ENCODE assay signal across 27 cellular contexts in the genomic region with DNA sequence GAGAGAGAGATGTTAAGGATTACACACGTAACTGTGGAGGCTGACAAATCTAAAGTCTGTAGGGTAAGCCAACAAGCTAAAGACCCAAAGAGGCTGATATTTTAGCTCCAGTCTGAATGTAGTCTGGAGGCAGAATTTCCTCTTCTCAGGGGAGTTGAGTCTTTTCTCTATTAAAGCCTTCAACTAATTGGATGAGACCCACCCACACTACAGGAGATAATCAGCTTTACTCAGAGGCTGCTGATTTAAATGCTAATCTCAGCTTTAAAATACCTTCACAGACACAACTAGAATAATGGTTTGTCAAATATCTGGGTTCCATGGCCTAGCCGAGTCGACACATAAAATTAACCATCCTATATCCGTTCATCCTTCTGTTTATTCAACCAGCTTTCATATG.
"Had no signal": no experiment of that assay in that cellular context is flagged by ENCODE, and none has a peak within 500 bp of the region (broad histone marks: within the 10 kb centered on the region; RNA-seq: fewer than 3 reads in every experiment).

No MANE protein-coding gene starts in this region.

- H3K36me3 ChIP-seq: neutrophil, pancreas, prostate gland, right lobe of liver, sigmoid colon, stomach, thoracic aorta, thyroid gland, tibial nerve, upper lobe of left lung, vagina had no signal

- FAIRE-seq: pancreas, small intestine, urothelium cell line had no signal

- H3K27me3 ChIP-seq: neutrophil, pancreas, right lobe of liver, sigmoid colon, stomach, thyroid gland, tibial nerve, upper lobe of left lung, vagina had no signal

- H3K4me1 ChIP-seq: pancreas, prostate gland, right lobe of liver, sigmoid colon, stomach, thyroid gland, upper lobe of left lung, vagina had no signal

- ATAC-seq: natural killer cell; pancreas; right cardiac atrium; right lobe of liver; stimulated activated effector memory CD8-positive, alpha-beta T cell treated with anti-CD3 and anti-CD28 coated beads, Interleukin-12 subunit alpha, Interleukin-12 subunit beta, amount 100 ng/mL, for 72 hours; stimulated activated naive B cell treated with anti-CD40 and anti-IgM and Interleukin-4, amounts not matched to agents 10 μg/mL and 1 μg/mL and 100 μg/mL, for 72 hours had no signal

- H3K36me3 Mint-ChIP-seq: natural killer cell; stimulated activated effector memory CD8-positive, alpha-beta T cell treated with anti-CD3 and anti-CD28 coated beads, Interleukin-12 subunit alpha, Interleukin-12 subunit beta, amount 100 ng/mL, for 72 hours; stimulated activated naive B cell treated with anti-CD40 and anti-IgM and Interleukin-4, amounts not matched to agents 10 μg/mL and 1 μg/mL and 100 μg/mL, for 72 hours had no signal

- H3K4me3 ChIP-seq: pancreas, prostate gland, right lobe of liver, sigmoid colon, stomach, thoracic aorta, thyroid gland, tibial nerve, upper lobe of left lung, vagina had no signal

- H3K27ac Mint-ChIP-seq: natural killer cell; nephron; stimulated activated effector memory CD8-positive, alpha-beta T cell treated with anti-CD3 and anti-CD28 coated beads, Interleukin-12 subunit alpha, Interleukin-12 subunit beta, amount 100 ng/mL, for 72 hours; stimulated activated naive B cell treated with anti-CD40 and anti-IgM and Interleukin-4, amounts not matched to agents 10 μg/mL and 1 μg/mL and 100 μg/mL, for 72 hours; stimulated activated naive CD8-positive, alpha-beta T cell treated with anti-CD3 and anti-CD28 coated beads, Interleukin-15, Interleukin-2, amounts not matched to agents 100 ng/mL and 50 ng/mL, for 24 hours had no signal

- H3K4me3 Mint-ChIP-seq: natural killer cell; nephron; stimulated activated effector memory CD8-positive, alpha-beta T cell treated with anti-CD3 and anti-CD28 coated beads, Interleukin-12 subunit alpha, Interleukin-12 subunit beta, amount 100 ng/mL, for 72 hours; stimulated activated naive B cell treated with anti-CD40 and anti-IgM and Interleukin-4, amounts not matched to agents 10 μg/mL and 1 μg/mL and 100 μg/mL, for 72 hours; stimulated activated naive CD8-positive, alpha-beta T cell treated with anti-CD3 and anti-CD28 coated beads, Interleukin-15, Interleukin-2, amounts not matched to agents 100 ng/mL and 50 ng/mL, for 24 hours had no signal

- DNase-seq: natural killer cell; nucleus accumbens; pancreas; retina; right cardiac atrium; right lobe of liver; sigmoid colon; small intestine; stimulated activated CD4-positive, alpha-beta T cell treated with anti-CD3 and anti-CD28 coated beads, Interleukin-15, amount 100 ng/mL, for 24 hours; stimulated activated CD4-positive, alpha-beta T cell treated with anti-CD3 and anti-CD28 coated beads, Interleukin-2, amount 100 ng/mL, for 24 hours; stimulated activated CD4-positive, alpha-beta T cell treated with anti-CD3 and anti-CD28 coated beads, Interleukin-2, amount 100 ng/mL, for 48 hours; stimulated activated CD4-positive, alpha-beta T cell treated with anti-CD3 and anti-CD28 coated beads, Interleukin-4, amount 100 ng/mL, for 24 hours; stimulated activated naive B cell treated with anti-CD40 and anti-IgM and Interleukin-4, amounts not matched to agents 10 μg/mL and 1 μg/mL and 100 μg/mL, for 72 hours; stimulated activated naive CD4-positive, alpha-beta T cell treated with Interleukin-2 at 50 U/mL for 16 hours; stomach; thyroid gland; trophoblast cell; upper lobe of left lung had no signal

- H3K9me3 Mint-ChIP-seq: nephron; stimulated activated naive B cell treated with anti-CD40 and anti-IgM and Interleukin-4, amounts not matched to agents 10 μg/mL and 1 μg/mL and 100 μg/mL, for 72 hours; stimulated activated naive CD8-positive, alpha-beta T cell treated with anti-CD3 and anti-CD28 coated beads, Interleukin-15, Interleukin-2, amounts not matched to agents 100 ng/mL and 50 ng/mL, for 24 hours had no signal

- H3K4me1 Mint-ChIP-seq: natural killer cell; stimulated activated effector memory CD8-positive, alpha-beta T cell treated with anti-CD3 and anti-CD28 coated beads, Interleukin-12 subunit alpha, Interleukin-12 subunit beta, amount 100 ng/mL, for 72 hours had no signal

- H3K27me3 Mint-ChIP-seq: stimulated activated naive B cell treated with anti-CD40 and anti-IgM and Interleukin-4, amounts not matched to agents 10 μg/mL and 1 μg/mL and 100 μg/mL, for 72 hours; stimulated activated naive CD8-positive, alpha-beta T cell treated with anti-CD3 and anti-CD28 coated beads, Interleukin-15, Interleukin-2, amounts not matched to agents 100 ng/mL and 50 ng/mL, for 24 hours had no signal

- H3K27ac ChIP-seq: neutrophil, pancreas, prostate gland, right lobe of liver, sigmoid colon, stomach, thoracic aorta, thyroid gland, tibial nerve, upper lobe of left lung, vagina had no signal

- H3K9me3 ChIP-seq: neutrophil, pancreas, prostate gland, right lobe of liver, sigmoid colon, stomach, thoracic aorta, thyroid gland, tibial nerve, upper lobe of left lung, vagina had no signal
